In the genomic region with DNA sequence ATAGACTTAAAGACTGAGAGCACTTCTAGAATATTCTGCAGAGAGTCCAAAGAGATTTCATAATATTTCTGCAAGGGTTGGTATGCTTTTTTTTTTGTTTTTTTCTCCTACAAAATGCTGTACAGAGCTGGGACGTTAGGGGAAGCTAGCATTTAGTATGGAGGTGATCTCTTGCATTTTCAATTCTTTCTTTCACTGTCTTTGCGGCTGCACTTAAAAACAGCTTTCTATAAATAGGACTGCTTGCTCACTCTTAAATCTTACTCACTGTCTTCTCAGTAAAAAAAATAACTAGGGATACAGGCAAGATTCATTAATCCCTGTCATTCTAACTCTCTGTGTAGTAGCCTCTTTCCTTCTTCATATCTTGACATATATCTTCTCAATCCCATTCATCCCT, we compare ENCODE assay signal across 18 cellular contexts. TPM values are rescaled to one million over a fixed set of nuclear protein-coding genes. Genes with fewer than 3 reads are reported as not detected.
DNase-seq lines count a peak whose midpoint lies in the region; ATAC-seq, FAIRE-seq and TF ChIP-seq lines count a peak whose summit lies in the region.
"Had no signal": no experiment of that assay in that cellular context is flagged by ENCODE, and none has a peak within 500 bp of the region (broad histone marks: within the 10 kb centered on the region; RNA-seq: fewer than 3 reads in every experiment).

No MANE protein-coding gene starts in this region.

- H3K9ac ChIP-seq in astrocyte (ENCODE audit: low read length) (no peak overlapping the region), neural cell (ENCODE audit: low read length) (peak overlapping the region; percentile 32)
- H3K9ac ChIP-seq: BLaER1 treated with 17β-estradiol and CSF1 and Interleukin-3, amounts not matched to agents 10 nM and 100 nM had no signal

- H4K20me1 ChIP-seq in astrocyte (ENCODE audit: insufficient read depth, low read length) (no peaks in the 10 kb centered on the region), neural cell (ENCODE audit: insufficient read depth) (no peaks in the 10 kb centered on the region)
- H4K20me1 ChIP-seq: BLaER1 treated with 17β-estradiol and CSF1 and Interleukin-3, amounts not matched to agents 10 nM and 100 nM had no signal

- H3K9me2 ChIP-seq in neural cell (ENCODE audit: insufficient read depth, low read length), result no peaks in the 10 kb centered on the region

- H3K9me3 Mint-ChIP-seq in astrocyte (ENCODE audit: unreplicated experiment), result peaks cover 3% of the 10 kb centered on the region

- H3K27me3 ChIP-seq in astrocyte (ENCODE audit: insufficient read depth, low read length) (no peaks in the 10 kb centered on the region), neural cell (ENCODE audit: insufficient read depth, low read depth, low read length) (peaks cover 5% of the 10 kb centered on the region)
- H3K27me3 ChIP-seq: BLaER1 treated with 17β-estradiol and CSF1 and Interleukin-3, amounts not matched to agents 10 nM and 100 nM had no signal

- no peaks in the 10 kb centered on the region for H3F3A ChIP-seq in neural cell (ENCODE audit: insufficient read depth, low read length, poor library complexity, severe bottlenecking)

- TF ChIP-seq EP300 in neural cell (conservative IDR thresholded peaks at IDR 0.05; ENCODE audit: poor library complexity, severe bottlenecking), result no peak

- TF ChIP-seq RAD21 in neural cell (conservative IDR thresholded peaks at IDR 0.05), result no peak

- no peak overlapping the region for H3K27ac Mint-ChIP-seq in astrocyte (ENCODE audit: unreplicated experiment)
- H3K27ac Mint-ChIP-seq: CD4-positive, CD25-positive, alpha-beta regulatory T cell had no signal

- DNase-seq in EH (ENCODE audit: low read depth), result peak; percentile 51
- peak; percentile 79 for DNase-seq in MV-4-11 (lab: John Stamatoyannopoulos, UW)
- DNase-seq in astrocyte (ENCODE audit: low read depth), result peak; percentile 19
- DNase-seq in D341Med (ENCODE audit: low spot score), result no peak
- no peak for DNase-seq in NAMALWA (ENCODE audit: low spot score)
- DNase-seq: 8988T; CD4-positive, CD25-positive, alpha-beta regulatory T cell; DMS 273 treated with DMSO at 0.1 percent for 48 hours; EL had no signal

- no peaks in the 10 kb centered on the region for H3K9me3 ChIP-seq in astrocyte (ENCODE audit: insufficient read depth, low read depth, low read length)
- H3K9me3 ChIP-seq in neural cell (ENCODE audit: low read length), result no peaks in the 10 kb centered on the region
- H3K9me3 ChIP-seq: BLaER1 treated with 17β-estradiol and CSF1 and Interleukin-3, amounts not matched to agents 10 nM and 100 nM; HAP-1 had no signal

- H3K27ac ChIP-seq in astrocyte (ENCODE audit: low read depth, low read length), result no peak overlapping the region
- H3K27ac ChIP-seq in neural cell (ENCODE audit: low read length), result peak overlapping the region; percentile 46
- H3K27ac ChIP-seq: BLaER1 treated with 17β-estradiol and CSF1 and Interleukin-3, amounts not matched to agents 10 nM and 100 nM; HL-60 had no signal

- peaks cover 7% of the 10 kb centered on the region for H3K4me1 Mint-ChIP-seq in astrocyte (ENCODE audit: low read depth, unreplicated experiment)
- H3K4me1 Mint-ChIP-seq: CD4-positive, CD25-positive, alpha-beta regulatory T cell had no signal

- H2AFZ ChIP-seq in astrocyte (ENCODE audit: low read depth, low read length), result no peak overlapping the region
- H2AFZ ChIP-seq in neural cell (ENCODE audit: low read depth, low read length), result no peak overlapping the region

- H3K4me2 ChIP-seq in astrocyte (ENCODE audit: low read length), result peak overlapping the region; percentile 94
- peak overlapping the region; percentile 40 for H3K4me2 ChIP-seq in neural cell (ENCODE audit: low read length)

- H3K4me3 Mint-ChIP-seq in astrocyte (ENCODE audit: unreplicated experiment), result no peak overlapping the region
- H3K4me3 Mint-ChIP-seq: CD4-positive, CD25-positive, alpha-beta regulatory T cell had no signal

- no peak for ATAC-seq in HG03432 (IDR thresholded peaks at IDR 0.05; ENCODE audit: unreplicated experiment)

- FAIRE-seq in astrocyte (lab: Jason Lieb, UNC), result no peak
- FAIRE-seq: G401.6, GM12891, GM19239, H1 had no signal

- no peaks in the 10 kb centered on the region for H3K36me3 Mint-ChIP-seq in astrocyte (ENCODE audit: low read depth, unreplicated experiment)
- H3K36me3 Mint-ChIP-seq: CD4-positive, CD25-positive, alpha-beta regulatory T cell had no signal

- peaks cover 9% of the 10 kb centered on the region for H3K4me1 ChIP-seq in astrocyte (ENCODE audit: insufficient read depth, low read length)
- H3K4me1 ChIP-seq: HAP-1 had no signal

- H3K4me3 ChIP-seq in astrocyte (ENCODE audit: insufficient read depth, low read depth, low read length) (no peak overlapping the region), neural cell (ENCODE audit: low read length) (peak overlapping the region; percentile 5)
- H3K4me3 ChIP-seq: BLaER1 treated with 17β-estradiol and CSF1 and Interleukin-3, amounts not matched to agents 10 nM and 100 nM; HAP-1 had no signal

- H3K79me2 ChIP-seq in astrocyte (ENCODE audit: insufficient read depth, low read length) (no peaks in the 10 kb centered on the region), neural cell (replicated peaks; ENCODE audit: insufficient read depth, low read length) (peaks cover 6% of the 10 kb centered on the region)

- peaks cover 6% of the 10 kb centered on the region for H3K27me3 Mint-ChIP-seq in astrocyte (ENCODE audit: low read depth, unreplicated experiment)

- H3K36me3 ChIP-seq in astrocyte (ENCODE audit: insufficient read depth, low read length) (no peaks in the 10 kb centered on the region), neural cell (ENCODE audit: insufficient read depth, low read length) (no peaks in the 10 kb centered on the region)
- H3K36me3 ChIP-seq: BLaER1 treated with 17β-estradiol and CSF1 and Interleukin-3, amounts not matched to agents 10 nM and 100 nM; HAP-1 had no signal

- TF ChIP-seq CTCF in astrocyte (IDR thresholded peaks at IDR 0.05; ENCODE audit: insufficient read depth, low read depth, low read length), result no peak
- TF ChIP-seq CTCF in neural cell (IDR thresholded peaks at IDR 0.05; ENCODE audit: poor library complexity, severe bottlenecking), result no peak

TF ChIP-seq in neural cell, 6 proteins besides CTCF, POLR2A, EP300 and RAD21:
- TF ChIP-seq MXI1 (conservative IDR thresholded peaks at IDR 0.05; ENCODE audit: poor library complexity, severe bottlenecking), result no peak
- TF ChIP-seq, protein P1, sequence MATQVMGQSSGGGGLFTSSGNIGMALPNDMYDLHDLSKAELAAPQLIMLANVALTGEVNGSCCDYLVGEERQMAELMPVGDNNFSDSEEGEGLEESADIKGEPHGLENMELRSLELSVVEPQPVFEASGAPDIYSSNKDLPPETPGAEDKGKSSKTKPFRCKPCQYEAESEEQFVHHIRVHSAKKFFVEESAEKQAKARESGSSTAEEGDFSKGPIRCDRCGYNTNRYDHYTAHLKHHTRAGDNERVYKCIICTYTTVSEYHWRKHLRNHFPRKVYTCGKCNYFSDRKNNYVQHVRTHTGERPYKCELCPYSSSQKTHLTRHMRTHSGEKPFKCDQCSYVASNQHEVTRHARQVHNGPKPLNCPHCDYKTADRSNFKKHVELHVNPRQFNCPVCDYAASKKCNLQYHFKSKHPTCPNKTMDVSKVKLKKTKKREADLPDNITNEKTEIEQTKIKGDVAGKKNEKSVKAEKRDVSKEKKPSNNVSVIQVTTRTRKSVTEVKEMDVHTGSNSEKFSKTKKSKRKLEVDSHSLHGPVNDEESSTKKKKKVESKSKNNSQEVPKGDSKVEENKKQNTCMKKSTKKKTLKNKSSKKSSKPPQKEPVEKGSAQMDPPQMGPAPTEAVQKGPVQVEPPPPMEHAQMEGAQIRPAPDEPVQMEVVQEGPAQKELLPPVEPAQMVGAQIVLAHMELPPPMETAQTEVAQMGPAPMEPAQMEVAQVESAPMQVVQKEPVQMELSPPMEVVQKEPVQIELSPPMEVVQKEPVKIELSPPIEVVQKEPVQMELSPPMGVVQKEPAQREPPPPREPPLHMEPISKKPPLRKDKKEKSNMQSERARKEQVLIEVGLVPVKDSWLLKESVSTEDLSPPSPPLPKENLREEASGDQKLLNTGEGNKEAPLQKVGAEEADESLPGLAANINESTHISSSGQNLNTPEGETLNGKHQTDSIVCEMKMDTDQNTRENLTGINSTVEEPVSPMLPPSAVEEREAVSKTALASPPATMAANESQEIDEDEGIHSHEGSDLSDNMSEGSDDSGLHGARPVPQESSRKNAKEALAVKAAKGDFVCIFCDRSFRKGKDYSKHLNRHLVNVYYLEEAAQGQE (IDR thresholded peaks at IDR 0.05; ENCODE audit: borderline replicate concordance), result no peak
- TF ChIP-seq TAF1 (IDR thresholded peaks at IDR 0.05; ENCODE audit: low read depth), result no peak
- no peak for TF ChIP-seq EZH2 (IDR thresholded peaks at IDR 0.05; ENCODE audit: borderline replicate concordance, insufficient read depth, low read length, poor library complexity, severe bottlenecking)
- TF ChIP-seq POLR2AphosphoS5 (IDR thresholded peaks at IDR 0.05), result no peak
- TF ChIP-seq SMC3 (conservative IDR thresholded peaks at IDR 0.05; ENCODE audit: poor library complexity), result no peak

RNA-seq across cellular contexts. Expression of a gene that starts 7.4 kb away (rescaled TPM):
- 0.17 and 0.18 TPM in 2 replicates for total RNA-seq in astrocyte
- 5.3 and 8.1 TPM in 2 replicates for polyA plus RNA-seq in neural cell
- 29.5 and 33.2 TPM in 2 replicates for polyA minus RNA-seq in neural cell
- total RNA-seq: CD4-positive, CD25-positive, alpha-beta regulatory T cell had no signal
- polyA plus RNA-seq: CD4-positive, CD25-positive, alpha-beta regulatory T cell had no signal

Comparison
In these comparisons a context has a peak if more than half of its experiments do, and no peak if none do; other contexts are left out.
1. DNase-seq: peak in EH (single experiment), MV-4-11 (single experiment) and astrocyte (single experiment); none in D341Med (single experiment) and NAMALWA (single experiment).